ENCODE assay signal across 8 cellular contexts in genomic region chr17:38605230-38605851, GRCh38. TPM values are rescaled to one million over a fixed set of nuclear protein-coding genes. Genes with fewer than 3 reads are reported as not detected.
DNase-seq lines count a peak whose midpoint lies in the region; ATAC-seq, FAIRE-seq and TF ChIP-seq lines count a peak whose summit lies in the region.

No MANE protein-coding gene starts in this region.

- TF ChIP-seq CTCF in GM13977 (IDR thresholded peaks at IDR 0.05; ENCODE audit: extremely low read depth, insufficient read depth, missing control alignments) (no peak), OCI-LY1 (IDR thresholded peaks at IDR 0.05; ENCODE audit: low read length) (no peak), endothelial cell of umbilical vein (IDR thresholded peaks at IDR 0.05; ENCODE audit: extremely low read depth in 1 of 2, insufficient read depth in 1 of 2, low read depth in 1 of 2, low read length in 2 of 2) (no peak), gastrocnemius medialis (IDR thresholded peaks at IDR 0.05 in 4 of 5, conservative IDR thresholded peaks at IDR 0.05 in 1 of 5) (no peak)

- intact Hi-C loops in endothelial cell of umbilical vein (cut with micrococcal nuclease): loop anchor here (5.0 kb wide), 1 partner anchor 62 kb away; no protein-coding TSS in a partner anchor
- intact Hi-C loops in gastrocnemius medialis (cut with DNase I; ENCODE audit: low total_unique reads): no loop called here
- intact Hi-C loops in sciatic nerve (cut with DNase I): no loop called here

- dilution Hi-C loops in endothelial cell of umbilical vein (cut with MboI; ENCODE audit: extremely low pct_ligation_motif_present, low sequenced_read_pairs): no loop called here

- H3K9me3 ChIP-seq in OCI-LY1 (ENCODE audit: low read length): no peaks in the 10 kb centered on the region
- no peaks in the 10 kb centered on the region for H3K9me3 ChIP-seq in endothelial cell of umbilical vein (replicated peaks; ENCODE audit: control insufficient read depth, insufficient read depth, low read length)
- H3K9me3 ChIP-seq in gastrocnemius medialis: no peaks in the 10 kb centered on the region

- DNase-seq in GM13977 (ENCODE audit: low spot score) (peak; percentile 72), endothelial cell of umbilical vein (ENCODE audit: low read depth, low spot score) (no peak), gastrocnemius medialis (no peak), NCI-H345 (lab: John Stamatoyannopoulos, UW) (no peak), DMS114 treated with DMSO at 0.1 percent for 48 hours (lab: John Stamatoyannopoulos, UW; ENCODE audit: unreplicated experiment) (no peak), GM19238 (ENCODE audit: insufficient read length, low spot score) (no peak), sciatic nerve (ENCODE audit: low spot score) (no peak)

- H3K36me3 ChIP-seq in OCI-LY1 (ENCODE audit: insufficient read depth, low read length) (no peaks in the 10 kb centered on the region), endothelial cell of umbilical vein (ENCODE audit: control insufficient read depth in 2 of 2, extremely low read depth in 1 of 2, insufficient read depth in 2 of 2, low read length in 2 of 2) (no peaks in the 10 kb centered on the region), gastrocnemius medialis (no peaks in the 10 kb centered on the region)

- no peak overlapping the region for H3K27ac ChIP-seq in OCI-LY1 (ENCODE audit: low read depth, low read length, poor library complexity, severe bottlenecking)
- no peak overlapping the region for H3K27ac ChIP-seq in endothelial cell of umbilical vein (ENCODE audit: insufficient read depth, low read depth, low read length)
- no peak overlapping the region for H3K27ac ChIP-seq in gastrocnemius medialis

- H2AFZ ChIP-seq in OCI-LY1 (ENCODE audit: low read length): no peak overlapping the region
- H2AFZ ChIP-seq in endothelial cell of umbilical vein (ENCODE audit: low read depth, low read length): peak overlapping the region; percentile 57

- no peaks in the 10 kb centered on the region for H3K9me2 ChIP-seq in OCI-LY1 (ENCODE audit: low read depth, low read length)

- ATAC-seq in gastrocnemius medialis (no peak), sciatic nerve (no peak)

- CTCF ChIA-PET in endothelial cell of umbilical vein (lab: Charles Lee): interaction anchor here (0.8 to 4.4 kb wide), 5 partner anchors 12 to 62 kb away, joined by 3 to 31 read pairs (median 3); no protein-coding TSS in a partner anchor

- H4K20me1 ChIP-seq in OCI-LY1 (ENCODE audit: insufficient read depth, low read length) (no peaks in the 10 kb centered on the region), endothelial cell of umbilical vein (replicated peaks; ENCODE audit: control insufficient read depth, extremely low read depth, insufficient read depth, low read length) (no peaks in the 10 kb centered on the region)

- peaks cover 9% of the 10 kb centered on the region for H3K4me1 ChIP-seq in OCI-LY1 (ENCODE audit: insufficient read depth, low read length, severe bottlenecking)
- H3K4me1 ChIP-seq in endothelial cell of umbilical vein (ENCODE audit: control insufficient read depth, extremely low read depth, insufficient read depth, low read length): no peaks in the 10 kb centered on the region
- peaks cover 0 to 10% of the 10 kb centered on the region in 2 donors for H3K4me1 ChIP-seq in gastrocnemius medialis

- peak overlapping the region; percentile 73 for H3K4me3 ChIP-seq in OCI-LY1 (ENCODE audit: low read depth, low read length, poor library complexity, severe bottlenecking)
- peak overlapping the region in 1 of 3 experiments; percentile 41 for H3K4me3 ChIP-seq in endothelial cell of umbilical vein (replicated peaks in 1 of 3; ENCODE audit: insufficient read depth in 1 of 3, low read depth in 1 of 3, low read length in 3 of 3)
- peak overlapping the region in 3 of 4 donors; percentile 30 to 53 (median 38) for H3K4me3 ChIP-seq in gastrocnemius medialis

- H3K9ac ChIP-seq in OCI-LY1 (ENCODE audit: low read length): no peak overlapping the region; the same call in 1 of the 2 replicates
- no peak overlapping the region for H3K9ac ChIP-seq in endothelial cell of umbilical vein (replicated peaks; ENCODE audit: extremely low read depth, insufficient read depth, low read length)

- H3K4me2 ChIP-seq in OCI-LY1 (ENCODE audit: low read length): peak overlapping the region; percentile 54
- no peak overlapping the region for H3K4me2 ChIP-seq in endothelial cell of umbilical vein (ENCODE audit: insufficient read depth, low read length)

- TF ChIP-seq POLR2A in endothelial cell of umbilical vein (IDR thresholded peaks at IDR 0.05; ENCODE audit: low read depth, low read length) (no peak), gastrocnemius medialis (IDR thresholded peaks at IDR 0.05) (no peak)

- POLR2A ChIA-PET in endothelial cell of umbilical vein (lab: Charles Lee): no interaction called here

- in situ Hi-C loops in GM13977 (cut with MboI; ENCODE audit: low pct_unique_long_range_greater_than_20kb, low sequenced_read_pairs, unreplicated experiment) (no loop called here), gastrocnemius medialis (cut with MboI; ENCODE audit: low sequenced_read_pairs in 4 of 4) (no loop called here)

- H3K27me3 ChIP-seq in OCI-LY1 (ENCODE audit: insufficient read depth, low read length) (peaks cover 7% of the 10 kb centered on the region; the same call in 1 of the 2 replicates), endothelial cell of umbilical vein (ENCODE audit: control insufficient read depth in 2 of 2, insufficient read depth in 2 of 2, low read length in 2 of 2) (peaks cover 28 to 34% of the 10 kb centered on the region in 2 experiments), gastrocnemius medialis (peaks cover 43 to 63% (median 54%) of the 10 kb centered on the region in 3 donors)

- no peaks in the 10 kb centered on the region for H3K9me1 ChIP-seq in endothelial cell of umbilical vein (replicated peaks; ENCODE audit: control insufficient read depth, extremely low read depth, insufficient read depth, low read length)

- no peak for FAIRE-seq in endothelial cell of umbilical vein (lab: Jason Lieb, UNC)

- no peaks in the 10 kb centered on the region for H3F3A ChIP-seq in OCI-LY1 (ENCODE audit: insufficient read depth, low read length)

- BruUV-seq in endothelial cell of umbilical vein (replicated peaks; lab: Mats Ljungman, UMichigan): no TSS peak

- H3K79me2 ChIP-seq in OCI-LY1 (ENCODE audit: insufficient read depth, low read length) (no peaks in the 10 kb centered on the region), endothelial cell of umbilical vein (ENCODE audit: control insufficient read depth, insufficient read depth, low read length) (no peaks in the 10 kb centered on the region)

TF ChIP-seq in endothelial cell of umbilical vein, 7 proteins besides CTCF, POLR2A, EP300 and RAD21:
- TF ChIP-seq JUN (IDR thresholded peaks at IDR 0.05; ENCODE audit: borderline replicate concordance, insufficient read depth, insufficient read length, low read depth) (no peak), FOS (IDR thresholded peaks at IDR 0.05; ENCODE audit: borderline replicate concordance, insufficient read depth, low read length) (no peak), EZH2 (IDR thresholded peaks at IDR 0.05; ENCODE audit: borderline replicate concordance, low read depth, low read length, severe bottlenecking) (no peak), POLR2AphosphoS5 (IDR thresholded peaks at IDR 0.05; ENCODE audit: insufficient read depth, low read depth, low read length) (no peak), MYC (IDR thresholded peaks at IDR 0.05; ENCODE audit: low read depth, low read length) (no peak), GATA2 (IDR thresholded peaks at IDR 0.05; ENCODE audit: insufficient read depth, insufficient read length, low read depth, low read length) (no peak)
- TF ChIP-seq, protein P1, sequence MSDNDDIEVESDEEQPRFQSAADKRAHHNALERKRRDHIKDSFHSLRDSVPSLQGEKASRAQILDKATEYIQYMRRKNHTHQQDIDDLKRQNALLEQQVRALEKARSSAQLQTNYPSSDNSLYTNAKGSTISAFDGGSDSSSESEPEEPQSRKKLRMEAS (IDR thresholded peaks at IDR 0.05; ENCODE audit: insufficient read depth, insufficient read length): no peak

RNA-seq across cellular contexts. Expression of gene SRCIN1, which starts 0.4 kb away (rescaled TPM):
- total RNA-seq in endothelial cell of umbilical vein (0.12 and 0.35 TPM in 2 replicates), gastrocnemius medialis (under 1 TPM in 1 of 4 donors, not detected in 3; 0.24 TPM), sciatic nerve (4.5 TPM)
- polyA plus RNA-seq in endothelial cell of umbilical vein: 0.15 and 0.37 TPM in 2 replicates
- polyA plus RNA-seq in endothelial cell of umbilical vein (2011; cell fraction: cytosol; rRNA removed): 0.04 TPM in 2 replicates
- 0.24 and 0.29 TPM in 2 replicates for polyA plus RNA-seq in endothelial cell of umbilical vein (2011; cell fraction: nucleus; rRNA removed)
- 0.08 and 0.37 TPM in 2 replicates for polyA plus RNA-seq in endothelial cell of umbilical vein (2012)
- 0.19 and 0.32 TPM in 2 replicates for polyA minus RNA-seq in endothelial cell of umbilical vein
- 1.3 TPM for polyA minus RNA-seq in endothelial cell of umbilical vein (2011; cell fraction: cytosol; rRNA and poly(A)+ RNA removed)
- polyA minus RNA-seq in endothelial cell of umbilical vein (2011; cell fraction: nucleus; rRNA and poly(A)+ RNA removed): 0.43 TPM in 1 of 2 replicates, not detected in the other
